10 cellular contexts compared by ENCODE assay signal in the genomic region with DNA sequence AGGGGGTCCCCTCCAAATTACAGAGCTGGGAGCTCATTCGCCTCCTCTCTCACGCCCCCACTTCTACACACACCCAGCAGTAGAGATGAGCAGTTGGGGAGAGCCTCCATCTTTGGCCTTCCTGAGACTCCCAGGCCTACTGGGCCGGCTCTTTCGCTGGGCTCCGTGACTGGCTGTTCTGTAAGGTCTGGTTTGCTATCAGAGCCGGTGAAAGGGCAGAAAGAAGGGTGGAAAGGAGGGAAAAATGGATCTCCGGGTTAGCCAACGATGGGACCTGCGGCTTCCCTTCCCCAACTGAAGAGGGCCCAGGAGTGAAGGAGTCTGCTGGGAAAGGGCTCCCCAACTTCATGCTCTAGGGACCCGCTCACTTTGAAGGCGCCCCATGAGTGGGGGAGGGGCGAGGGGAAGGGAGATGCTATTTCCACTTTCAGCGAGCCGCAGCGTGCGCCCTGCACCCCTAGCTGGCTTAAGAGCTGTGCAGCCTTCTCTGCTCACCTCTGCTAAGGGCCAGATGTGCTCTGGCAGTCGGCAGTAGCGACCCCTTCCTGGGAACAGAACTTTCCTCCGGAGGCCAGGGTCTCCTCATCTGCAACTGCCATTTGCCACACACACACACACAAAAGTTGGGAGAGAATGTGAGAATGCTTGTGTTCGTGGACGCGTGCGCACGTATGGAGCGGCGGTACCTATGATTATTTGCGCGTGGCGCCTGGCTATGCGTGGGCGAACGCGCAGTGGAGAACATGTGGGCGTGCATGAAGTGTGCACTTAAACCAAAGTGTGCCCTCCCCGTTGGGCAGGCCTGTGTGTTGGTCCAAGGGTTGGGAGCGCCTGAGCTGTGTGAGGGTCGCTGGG. TPM values are rescaled to one million over a fixed set of nuclear protein-coding genes. Genes with fewer than 3 reads are reported as not detected.
DNase-seq lines count a peak whose midpoint lies in the region; ATAC-seq and TF ChIP-seq lines count a peak whose summit lies in the region.
"Had no signal": no experiment of that assay in that cellular context is flagged by ENCODE, and none has a peak within 500 bp of the region (broad histone marks: within the 10 kb centered on the region; RNA-seq: fewer than 3 reads in every experiment).

No MANE protein-coding gene starts in this region.

- no peaks in the 10 kb centered on the region for H3K36me3 Mint-ChIP-seq in activated T-cell treated with anti-CD3 and anti-CD28 coated beads, Interleukin-2, amount 50 U/mL, for 4 hours (ENCODE audit: insufficient read depth)

- H3K9me3 ChIP-seq in mesodermal cell (ENCODE audit: control insufficient read depth, low read length) (no peaks in the 10 kb centered on the region), transverse colon (no peaks in the 10 kb centered on the region), spleen (no peaks in the 10 kb centered on the region)

- H3K9me3 Mint-ChIP-seq in activated T-cell treated with anti-CD3 and anti-CD28 coated beads, Interleukin-2, amount 50 U/mL, for 4 hours = no peaks in the 10 kb centered on the region

- in situ Hi-C loops in astrocyte of the cerebellum (cut with HindIII; ENCODE audit: low sequenced_read_pairs) (no loop called here), transverse colon (cut with MboI; ENCODE audit: low pct_ligation_motif_present in 1 of 4, low pct_unique_long_range_greater_than_20kb in 1 of 4, low sequenced_read_pairs in 3 of 4) (loop anchor here (25.0 kb wide), 4 partner anchors 170 to 695 kb away; no protein-coding TSS in a partner anchor)

- no peak for ATAC-seq in activated T-cell treated with anti-CD3 and anti-CD28 coated beads, Interleukin-2, amount 50 U/mL, for 4 hours
- no peak for ATAC-seq in GM19452 (IDR thresholded peaks at IDR 0.05; ENCODE audit: unreplicated experiment)

- H3K4me3 Mint-ChIP-seq in activated T-cell treated with anti-CD3 and anti-CD28 coated beads, Interleukin-2, amount 50 U/mL, for 4 hours = peak overlapping the region; percentile 68

- peaks cover 72% of the 10 kb centered on the region for H3K27me3 Mint-ChIP-seq in activated T-cell treated with anti-CD3 and anti-CD28 coated beads, Interleukin-2, amount 50 U/mL, for 4 hours (ENCODE audit: low read depth)

- DNase-seq in activated T-cell treated with anti-CD3 and anti-CD28 coated beads, Interleukin-2, amount 50 U/mL, for 4 hours = no peak
- no peak for DNase-seq in activated T-cell treated with anti-CD3 and anti-CD28 coated beads, Interleukin-2, amount 50 U/mL, for 1 hour
- DNase-seq in astrocyte of the cerebellum (ENCODE audit: low read depth) (no peak), transverse colon (no peak), cerebellar nuclear complex (lab: John Stamatoyannopoulos, UW) (no peak), spleen (no peak)
- DNase-seq: activated CD8-positive, alpha-beta memory T cell treated with anti-CD3 and anti-CD28 coated beads, Interleukin-2, amount 50 U/mL, for 4 hours; cortex of kidney had no signal

- H3K36me3 ChIP-seq in mesodermal cell (ENCODE audit: control insufficient read depth, insufficient read depth, low read length) = no peaks in the 10 kb centered on the region
- H3K36me3 ChIP-seq in transverse colon = no peaks in the 10 kb centered on the region
- H3K36me3 ChIP-seq in spleen = no peaks in the 10 kb centered on the region

- peaks cover 30% of the 10 kb centered on the region for H3K4me1 Mint-ChIP-seq in activated T-cell treated with anti-CD3 and anti-CD28 coated beads, Interleukin-2, amount 50 U/mL, for 4 hours (ENCODE audit: low read depth)

- H3K4me1 ChIP-seq in mesodermal cell (ENCODE audit: control insufficient read depth, insufficient read depth, low read length, poor library complexity, severe bottlenecking) (peaks cover 21% of the 10 kb centered on the region), transverse colon (peaks cover 0 to 20% (median 4%) of the 10 kb centered on the region in 4 donors), spleen (peaks cover 17 to 74% (median 55%) of the 10 kb centered on the region in 6 donors)

- no peak for TF ChIP-seq EP300 in transverse colon (IDR thresholded peaks at IDR 0.05; ENCODE audit: low read depth)

- H3K27ac ChIP-seq in mesodermal cell (ENCODE audit: low read depth, low read length, severe bottlenecking) = no peak overlapping the region
- peak overlapping the region; percentile 94 to 99 (median 96) for H3K27ac ChIP-seq in transverse colon
- no peak overlapping the region for H3K27ac ChIP-seq in spleen

- TF ChIP-seq POLR2A in transverse colon (IDR thresholded peaks at IDR 0.05) (no peak), spleen (IDR thresholded peaks at IDR 0.05) (no peak)

- peaks cover 98% of the 10 kb centered on the region for H3K27me3 ChIP-seq in transverse colon
- H3K27me3 ChIP-seq in spleen (replicated peaks in 1 of 7) = peaks cover 14 to 100% (median 100%) of the 10 kb centered on the region in 7 donors

- no peak for TF ChIP-seq CTCF in astrocyte of the cerebellum (IDR thresholded peaks at IDR 0.05; ENCODE audit: low read depth, low read length, missing control alignments)
- TF ChIP-seq CTCF in transverse colon (IDR thresholded peaks at IDR 0.05) = no peak
- TF ChIP-seq CTCF in spleen (IDR thresholded peaks at IDR 0.05 in 8 of 11, conservative IDR thresholded peaks at IDR 0.05 in 3 of 11) = no peak

- H3K4me3 ChIP-seq in astrocyte of the cerebellum (ENCODE audit: low read depth, low read length) (peak overlapping the region; percentile 71), mesodermal cell (ENCODE audit: extremely low read depth, insufficient read depth, low read length, poor library complexity, severe bottlenecking) (peak overlapping the region; percentile 72), transverse colon (peak overlapping the region; percentile 50 to 84 (median 65)), spleen (peak overlapping the region in 1 of 8 donors; percentile 85)

- 7 to 8% methylated on average over 25 to 28 of the region's 37 CpGs for WGBS in mesodermal cell (ENCODE audit: insufficient coverage in 2 of 2), 2 experiments
- WGBS in transverse colon (ENCODE audit: low coverage in 1 of 2), 2 donors = 20 to 29% methylated on average over 4 to 37 of the region's 37 CpGs
- whole genome bisulfite sequencing in spleen, 5 donors = 14 to 26% (median 17%) methylated on average over 36 to 37 of the region's 37 CpGs

- intact Hi-C loops in transverse colon (cut with DNase I; ENCODE audit: low total_unique reads) (no loop called here), spleen (cut with DNase I; ENCODE audit: low total_unique reads) (no loop called here)

RNA-seq across cellular contexts. Expression of a gene that starts 2.9 kb away (rescaled TPM):
- under 1 TPM; 0.05 to 0.08 (median 0.08) TPM for total RNA-seq in activated T-cell treated with anti-CD3 and anti-CD28 coated beads, Interleukin-2, amount 50 U/mL, for 4 hours
- polyA plus RNA-seq in mesodermal cell (2013, experiment 1 of 2) = 22.0 TPM
- polyA plus RNA-seq in mesodermal cell (2013, experiment 2 of 2) = 26.8 TPM
- total RNA-seq in transverse colon = 10 to 100 TPM; 10.8 to 44.1 (median 23.4) TPM
- total RNA-seq in spleen = 1 to 10 TPM in 1 of 7 donors, under 1 TPM in 6; 0.34 to 2.2 (median 0.70) TPM
- polyA plus RNA-seq in spleen = under 1 TPM; 0.33 to 0.86 (median 0.64) TPM

RNA-seq across cellular contexts. Expression of a gene that starts 47.6 kb away (rescaled TPM):
- 10 to 100 TPM; 18.9 to 21.2 (median 20.1) TPM for total RNA-seq in activated T-cell treated with anti-CD3 and anti-CD28 coated beads, Interleukin-2, amount 50 U/mL, for 4 hours
- 19.2 TPM for polyA plus RNA-seq in mesodermal cell (2013, experiment 1 of 2)
- 17.6 TPM for polyA plus RNA-seq in mesodermal cell (2013, experiment 2 of 2)
- total RNA-seq in transverse colon (10 to 100 TPM; 25.4 to 51.1 (median 30.0) TPM), spleen (10 to 100 TPM; 12.9 to 32.1 (median 24.6) TPM)
- polyA plus RNA-seq in spleen = 10 to 100 TPM in 2 of 3 donors, 1 to 10 TPM in 1; 9.1 to 12.5 (median 12.2) TPM

RNA-seq across cellular contexts. Expression of a gene that starts 59.2 kb away (rescaled TPM):
- not detected for total RNA-seq in activated T-cell treated with anti-CD3 and anti-CD28 coated beads, Interleukin-2, amount 50 U/mL, for 4 hours
- polyA plus RNA-seq in mesodermal cell (2013, experiment 1 of 2) = 12.3 TPM
- polyA plus RNA-seq in mesodermal cell (2013, experiment 2 of 2) = 9.1 TPM
- under 1 TPM in 1 of 4 donors, not detected in 3; 0.27 TPM for total RNA-seq in transverse colon
- total RNA-seq in spleen = not detected
- under 1 TPM in 2 of 3 donors, not detected in 1; 0.05 to 0.10 TPM for polyA plus RNA-seq in spleen

Comparison
In these comparisons a context has a peak if more than half of its experiments do, and no peak if none do; other contexts are left out.
1. H3K27ac ChIP-seq: peak in transverse colon (4 of 4); none in mesodermal cell (single experiment) and spleen (0 of 8).